In the genomic region with DNA sequence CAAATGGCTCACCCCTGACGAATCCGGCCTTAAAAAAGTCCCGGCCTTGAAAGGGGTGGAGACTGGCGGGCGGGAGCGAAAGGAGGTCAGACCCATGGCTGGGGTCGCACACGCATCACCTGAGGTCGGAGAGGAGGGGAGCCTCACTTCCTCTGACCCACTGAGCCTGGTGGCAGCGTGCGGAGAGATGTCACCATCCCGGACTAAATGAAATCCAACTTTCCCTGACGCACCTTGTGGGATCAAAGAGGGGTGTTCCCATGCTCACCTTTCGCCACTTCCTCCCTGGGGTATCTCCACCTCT, we compare ENCODE assay signal across 9 cellular contexts. TPM values are rescaled to one million over a fixed set of nuclear protein-coding genes. Genes with fewer than 3 reads are reported as not detected.
DNase-seq lines count a peak whose midpoint lies in the region; ATAC-seq and TF ChIP-seq lines count a peak whose summit lies in the region.
"Had no signal": no experiment of that assay in that cellular context is flagged by ENCODE, and none has a peak within 500 bp of the region (broad histone marks: within the 10 kb centered on the region; RNA-seq: fewer than 3 reads in every experiment).

No MANE protein-coding gene starts in this region.

- TF ChIP-seq EP300 in neural cell (conservative IDR thresholded peaks at IDR 0.05; ENCODE audit: poor library complexity, severe bottlenecking) = no peak

- H3K4me3 Mint-ChIP-seq in Calu3 (ENCODE audit: low read depth, unreplicated experiment) = peak overlapping the region; percentile 92

- intact Hi-C loops in Calu3 (cut with micrococcal nuclease; ENCODE audit: unreplicated experiment) = loop anchor here (5.0 kb wide), 1 partner anchor 94 kb away; no protein-coding TSS in a partner anchor

- peaks cover 30% of the 10 kb centered on the region for H3K4me1 Mint-ChIP-seq in Calu3 (ENCODE audit: low read depth, unreplicated experiment)

- H3K9me3 Mint-ChIP-seq in Calu3 (ENCODE audit: low read depth, unreplicated experiment) = no peaks in the 10 kb centered on the region

- H3K4me2 ChIP-seq in OCI-LY3 (ENCODE audit: low read length) (peak overlapping the region; percentile 88), neural cell (ENCODE audit: low read length) (peak overlapping the region; percentile 56)

- H3K9ac ChIP-seq in OCI-LY3 (ENCODE audit: low read length) (peak overlapping the region; percentile 94), duodenal mucosa (ENCODE audit: low read depth in 1 of 2, low read length in 2 of 2) (peak overlapping the region; percentile 40 to 75), neural cell (ENCODE audit: low read length) (peak overlapping the region; percentile 65)

- DNase-seq in Calu3 (no peak), D341Med (ENCODE audit: low spot score) (no peak), pons (ENCODE audit: low spot score) (no peak)
- DNase-seq in stimulated activated CD4-positive, alpha-beta T cell treated with anti-CD3 and anti-CD28 coated beads, Interleukin-4, amount 100 ng/mL, for 1 hour = no peak

- peak overlapping the region; percentile 75 for H3K27ac Mint-ChIP-seq in Calu3 (ENCODE audit: unreplicated experiment)

- no peak for TF ChIP-seq RAD21 in neural cell (conservative IDR thresholded peaks at IDR 0.05)

- H2AFZ ChIP-seq in OCI-LY3 (ENCODE audit: low read depth, low read length) (0 out of 2 replicates have a peak overlapping the region, but pooled peaks have one; percentile 47), neural cell (ENCODE audit: low read depth, low read length) (peak overlapping the region; percentile 82)

- H3K36me3 ChIP-seq in OCI-LY3 (replicated peaks; ENCODE audit: low read depth, low read length) (peaks cover 24% of the 10 kb centered on the region), duodenal mucosa (ENCODE audit: control insufficient read depth in 1 of 2, insufficient read depth in 2 of 2, low read length in 2 of 2) (peaks cover 0 to 5% of the 10 kb centered on the region in 2 donors), neural cell (ENCODE audit: insufficient read depth, low read length) (no peaks in the 10 kb centered on the region)

- no peaks in the 10 kb centered on the region for H3K9me3 ChIP-seq in OCI-LY3 (ENCODE audit: insufficient read depth, low read length)
- H3K9me3 ChIP-seq in duodenal mucosa (ENCODE audit: control insufficient read depth in 1 of 2, low read length in 2 of 2) = no peaks in the 10 kb centered on the region
- no peaks in the 10 kb centered on the region for H3K9me3 ChIP-seq in neural cell (ENCODE audit: low read length)

- no peak for TF ChIP-seq CTCF in Calu3 (IDR thresholded peaks at IDR 0.05; ENCODE audit: unreplicated experiment)
- no peak for TF ChIP-seq CTCF in OCI-LY3 (IDR thresholded peaks at IDR 0.05; ENCODE audit: low read depth, low read length)
- TF ChIP-seq CTCF in neural cell (IDR thresholded peaks at IDR 0.05; ENCODE audit: poor library complexity, severe bottlenecking) = no peak

- H3K4me1 ChIP-seq in OCI-LY3 (ENCODE audit: low read length) = peaks cover 20% of the 10 kb centered on the region
- H3K4me1 ChIP-seq in duodenal mucosa (ENCODE audit: control insufficient read depth in 1 of 2, insufficient read depth in 2 of 2, low read length in 2 of 2) = peaks cover 15 to 26% of the 10 kb centered on the region in 2 donors

- H3K27ac ChIP-seq in OCI-LY3 (ENCODE audit: low read length) (no peak overlapping the region; the same call in 1 of the 2 replicates), duodenal mucosa (ENCODE audit: low read depth, low read length) (peak overlapping the region; percentile 55), neural cell (ENCODE audit: low read length) (peak overlapping the region; percentile 20)

- peak overlapping the region; percentile 92 for H3K4me3 ChIP-seq in OCI-LY3 (ENCODE audit: low read length)
- peak overlapping the region; percentile 85 for H3K4me3 ChIP-seq in duodenal mucosa (ENCODE audit: low read depth in 1 of 2, low read length in 2 of 2)
- H3K4me3 ChIP-seq in neural cell (ENCODE audit: low read length) = peak overlapping the region; percentile 94

- ATAC-seq in GM21737 (IDR thresholded peaks at IDR 0.05; ENCODE audit: unreplicated experiment) = no peak

- CTCF ChIA-PET in Calu3 (lab: Charles Lee) = no interaction called here

- no peaks in the 10 kb centered on the region for H3K27me3 Mint-ChIP-seq in Calu3 (ENCODE audit: unreplicated experiment)

- no peaks in the 10 kb centered on the region for H3F3A ChIP-seq in neural cell (ENCODE audit: insufficient read depth, low read length, poor library complexity, severe bottlenecking)

- H3K79me2 ChIP-seq in OCI-LY3 (ENCODE audit: low read length) = peaks cover 56% of the 10 kb centered on the region
- H3K79me2 ChIP-seq in neural cell (replicated peaks; ENCODE audit: insufficient read depth, low read length) = no peaks in the 10 kb centered on the region

- peaks cover 25% of the 10 kb centered on the region for H3K36me3 Mint-ChIP-seq in Calu3 (ENCODE audit: insufficient read depth, unreplicated experiment)

- no peaks in the 10 kb centered on the region for H3K9me2 ChIP-seq in neural cell (ENCODE audit: insufficient read depth, low read length)

- BruUV-seq in Calu3 (replicated peaks; lab: Mats Ljungman, UMichigan) = no TSS peak

- peaks cover 23% of the 10 kb centered on the region for H4K20me1 ChIP-seq in OCI-LY3 (ENCODE audit: insufficient read depth, low read length)
- no peaks in the 10 kb centered on the region for H4K20me1 ChIP-seq in neural cell (ENCODE audit: insufficient read depth)

- H3K27me3 ChIP-seq in OCI-LY3 (ENCODE audit: low read depth, low read length) (no peaks in the 10 kb centered on the region), duodenal mucosa (ENCODE audit: control insufficient read depth in 1 of 2, insufficient read depth in 2 of 2, low read length in 2 of 2) (peaks cover 0 to 8% of the 10 kb centered on the region in 2 donors), neural cell (ENCODE audit: insufficient read depth, low read depth, low read length) (no peaks in the 10 kb centered on the region)

TF ChIP-seq in neural cell, 6 proteins besides CTCF, POLR2A, EP300 and RAD21:
- TF ChIP-seq MXI1 (conservative IDR thresholded peaks at IDR 0.05; ENCODE audit: poor library complexity, severe bottlenecking) (no peak), SMC3 (conservative IDR thresholded peaks at IDR 0.05; ENCODE audit: poor library complexity) (no peak), POLR2AphosphoS5 (IDR thresholded peaks at IDR 0.05) (no peak), TAF1 (IDR thresholded peaks at IDR 0.05; ENCODE audit: low read depth) (no peak), EZH2 (IDR thresholded peaks at IDR 0.05; ENCODE audit: borderline replicate concordance, insufficient read depth, low read length, poor library complexity, severe bottlenecking) (no peak)
- TF ChIP-seq, protein P1, sequence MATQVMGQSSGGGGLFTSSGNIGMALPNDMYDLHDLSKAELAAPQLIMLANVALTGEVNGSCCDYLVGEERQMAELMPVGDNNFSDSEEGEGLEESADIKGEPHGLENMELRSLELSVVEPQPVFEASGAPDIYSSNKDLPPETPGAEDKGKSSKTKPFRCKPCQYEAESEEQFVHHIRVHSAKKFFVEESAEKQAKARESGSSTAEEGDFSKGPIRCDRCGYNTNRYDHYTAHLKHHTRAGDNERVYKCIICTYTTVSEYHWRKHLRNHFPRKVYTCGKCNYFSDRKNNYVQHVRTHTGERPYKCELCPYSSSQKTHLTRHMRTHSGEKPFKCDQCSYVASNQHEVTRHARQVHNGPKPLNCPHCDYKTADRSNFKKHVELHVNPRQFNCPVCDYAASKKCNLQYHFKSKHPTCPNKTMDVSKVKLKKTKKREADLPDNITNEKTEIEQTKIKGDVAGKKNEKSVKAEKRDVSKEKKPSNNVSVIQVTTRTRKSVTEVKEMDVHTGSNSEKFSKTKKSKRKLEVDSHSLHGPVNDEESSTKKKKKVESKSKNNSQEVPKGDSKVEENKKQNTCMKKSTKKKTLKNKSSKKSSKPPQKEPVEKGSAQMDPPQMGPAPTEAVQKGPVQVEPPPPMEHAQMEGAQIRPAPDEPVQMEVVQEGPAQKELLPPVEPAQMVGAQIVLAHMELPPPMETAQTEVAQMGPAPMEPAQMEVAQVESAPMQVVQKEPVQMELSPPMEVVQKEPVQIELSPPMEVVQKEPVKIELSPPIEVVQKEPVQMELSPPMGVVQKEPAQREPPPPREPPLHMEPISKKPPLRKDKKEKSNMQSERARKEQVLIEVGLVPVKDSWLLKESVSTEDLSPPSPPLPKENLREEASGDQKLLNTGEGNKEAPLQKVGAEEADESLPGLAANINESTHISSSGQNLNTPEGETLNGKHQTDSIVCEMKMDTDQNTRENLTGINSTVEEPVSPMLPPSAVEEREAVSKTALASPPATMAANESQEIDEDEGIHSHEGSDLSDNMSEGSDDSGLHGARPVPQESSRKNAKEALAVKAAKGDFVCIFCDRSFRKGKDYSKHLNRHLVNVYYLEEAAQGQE (IDR thresholded peaks at IDR 0.05; ENCODE audit: borderline replicate concordance) = no peak

RNA-seq across cellular contexts. Expression of a gene that starts 0.7 kb away (rescaled TPM):
- 27.8 and 31.9 TPM in 2 replicates for total RNA-seq in Calu3 (2022)
- 3.4 and 4.2 TPM in 2 replicates for polyA plus RNA-seq in neural cell
- 8.8 and 11.5 TPM in 2 replicates for polyA minus RNA-seq in neural cell

RNA-seq across cellular contexts. Expression of a gene that starts 36.2 kb away (rescaled TPM):
- total RNA-seq in Calu3 (2022) = 0.26 and 0.32 TPM in 2 replicates
- not detected in 2 replicates for polyA plus RNA-seq in neural cell
- polyA minus RNA-seq in neural cell = not detected in 2 replicates
- total RNA-seq: M059J had no signal

RNA-seq across cellular contexts. Expression of a gene that starts 38.4 kb away (rescaled TPM):
- total RNA-seq in Calu3 (2022) = 27.1 and 29.5 TPM in 2 replicates
- 0.18 and 0.40 TPM in 2 replicates for polyA plus RNA-seq in neural cell
- 0.46 TPM in 1 of 2 replicates, not detected in the other for polyA minus RNA-seq in neural cell
